Comparison of ENCODE assay signal across 21 cellular contexts in genomic region chr11:28139848-28140415, GRCh38. TPM values are rescaled to one million over a fixed set of nuclear protein-coding genes. Genes with fewer than 3 reads are reported as not detected.
DNase-seq lines count a peak whose midpoint lies in the region; ATAC-seq, FAIRE-seq and TF ChIP-seq lines count a peak whose summit lies in the region.
"Had no signal": no experiment of that assay in that cellular context is flagged by ENCODE, and none has a peak within 500 bp of the region (broad histone marks: within the 10 kb centered on the region; RNA-seq: fewer than 3 reads in every experiment).

No MANE protein-coding gene starts in this region.

- no peaks in the 10 kb centered on the region for H3K4me1 ChIP-seq in H9 (ENCODE audit: insufficient read depth, low read length)
- peaks cover 19% of the 10 kb centered on the region for H3K4me1 ChIP-seq in HUES6 (ENCODE audit: control insufficient read depth, insufficient read depth, low read length)
- no peaks in the 10 kb centered on the region for H3K4me1 ChIP-seq in K562 (replicated peaks in 1 of 2; ENCODE audit: control insufficient read depth in 2 of 2, insufficient read depth in 2 of 2, low read length in 2 of 2)
- peaks cover 19% of the 10 kb centered on the region for H3K4me1 ChIP-seq in iPS-18a (ENCODE audit: control insufficient read depth, low read depth, low read length)
- no peaks in the 10 kb centered on the region for H3K4me1 ChIP-seq in stomach

- no peak overlapping the region for H4K5ac ChIP-seq in H9 (ENCODE audit: insufficient read length, low read depth, low read length)

- no peaks in the 10 kb centered on the region for H3K79me1 ChIP-seq in H9 (ENCODE audit: insufficient read depth, low read depth, low read length, poor library complexity, severe bottlenecking)

- no peak overlapping the region for H3K56ac ChIP-seq in H9 (ENCODE audit: insufficient read length, low read depth, low read length)

- H3K4me3 Mint-ChIP-seq in H9 = 0 out of 5 replicates have a peak overlapping the region, but pooled peaks of 1 of the 2 experiments have one; percentile 14

- POLR2A ChIA-PET in K562 (lab: Yijun Ruan, JAX) = interaction anchor here (0.6 kb wide), 1 partner anchor 35 kb away, joined by 3 read pairs; no protein-coding TSS in a partner anchor

- DNase-seq in H9 (no peak), K562 (ENCODE audit: extremely low read depth in 1 of 4, low spot score in 3 of 4) (no peak), stomach (no peak), DMS153 treated with DMSO at 0.1 percent for 48 hours (lab: John Stamatoyannopoulos, UW; ENCODE audit: unreplicated experiment) (no peak), NCI-H748 (lab: John Stamatoyannopoulos, UW; ENCODE audit: unreplicated experiment) (no peak)
- DNase-seq: GF-D8, NCI-H1105, NCI-H146, NCI-H2029, NCI-H2227 treated with DMSO at 0.1 percent for 48 hours, NCI-H510A, NCI-H748 treated with DMSO at 0.1 percent for 48 hours, SIG-M5, SK-N-SH had no signal

- FAIRE-seq in K562 (lab: Jason Lieb, UNC) = no peak
- FAIRE-seq: A204.1, H54 had no signal

- TF ChIP-seq CTCF in H9 (conservative IDR thresholded peaks at IDR 0.05) (peak; percentile 32; the same call in 2 of the 3 replicates), K562 (IDR thresholded peaks at IDR 0.05 in 2 of 3, conservative IDR thresholded peaks at IDR 0.05 in 1 of 3; ENCODE audit: insufficient read depth in 2 of 3, low read depth in 1 of 3, low read length in 3 of 3) (no peak), stomach (IDR thresholded peaks at IDR 0.05) (no peak)

- intact Hi-C loops in K562 (cut with micrococcal nuclease) = loop anchor here (2.0 kb wide), 1 partner anchor 29 kb away; no protein-coding TSS in a partner anchor
- intact Hi-C loops in stomach (cut with DNase I; ENCODE audit: low total_unique reads) = no loop called here

- H2BK15ac ChIP-seq in H9 (ENCODE audit: low read depth, low read length) = no peak overlapping the region

- no peak overlapping the region for H2BK120ac ChIP-seq in H9 (ENCODE audit: low read depth, low read length, poor library complexity, severe bottlenecking)

- no peak overlapping the region for H3K9ac ChIP-seq in H9 (ENCODE audit: extremely low read depth, insufficient read length, low read length)
- H3K9ac ChIP-seq in HUES6 (ENCODE audit: low read length) = peak overlapping the region; percentile 72
- H3K9ac ChIP-seq in K562 (ENCODE audit: insufficient read depth in 1 of 2, low read depth in 2 of 2, low read length in 2 of 2) = no peak overlapping the region
- H3K9ac ChIP-seq in iPS-18a (ENCODE audit: low read length) = no peak overlapping the region
- H3K9ac ChIP-seq: KMS-11, SK-N-SH had no signal

- WGBS in H9 (ENCODE audit: extremely low coverage, insufficient read length, low lambda C conversion rate) = no CpG with 5 or more reads among the region's 5 CpGs
- WGBS in K562 (ENCODE audit: insufficient coverage, low coverage, missing lambda C conversion rate) = 90% methylated on average over 4 of the region's 5 CpGs
- 97 to 99% (median 98%) methylated on average over 5 of the region's 5 CpGs for WGBS in stomach, 5 donors

- no peak overlapping the region for H4K91ac ChIP-seq in H9 (ENCODE audit: insufficient read length, low read depth, low read length)

- peaks cover 27% of the 10 kb centered on the region for H3K36me3 ChIP-seq in HUES6 (ENCODE audit: control insufficient read depth, insufficient read depth, low read length)
- peaks cover 2% of the 10 kb centered on the region for H3K36me3 ChIP-seq in K562 (ENCODE audit: control insufficient read depth, insufficient read depth, low read length)
- peaks cover 6% of the 10 kb centered on the region for H3K36me3 ChIP-seq in iPS-18a (ENCODE audit: control insufficient read depth, low read depth, low read length)
- H3K36me3 ChIP-seq in stomach = peaks cover 0 to 45% (median 20%) of the 10 kb centered on the region in 4 donors

- H3K23me2 ChIP-seq in H9 (ENCODE audit: insufficient read length, low read depth, low read length, poor library complexity, severe bottlenecking) = no peaks in the 10 kb centered on the region

- no peak overlapping the region for H3K23ac ChIP-seq in H9 (ENCODE audit: insufficient read length, low read depth, low read length)

- in situ Hi-C loops in K562 (cut with MboI) = no loop called here

- peaks cover 55 to 62% of the 10 kb centered on the region in 2 experiments for H3K9me3 Mint-ChIP-seq in H9

- H3K27me3 Mint-ChIP-seq in H9 (ENCODE audit: low read depth) = no peaks in the 10 kb centered on the region; the same call in 1 of the 2 replicates

- H3K14ac ChIP-seq in H9 (ENCODE audit: insufficient read depth, low read length) = no peak overlapping the region

- no peak overlapping the region for H2AK5ac ChIP-seq in H9 (ENCODE audit: insufficient read length, low read length)

- no peak overlapping the region for H3T11ph ChIP-seq in H9 (ENCODE audit: low read length)

- H3K27me3 ChIP-seq in H9 (ENCODE audit: insufficient read depth, low read length) = no peaks in the 10 kb centered on the region
- no peaks in the 10 kb centered on the region for H3K27me3 ChIP-seq in HUES6 (ENCODE audit: control insufficient read depth, insufficient read depth, low read length)
- no peaks in the 10 kb centered on the region for H3K27me3 ChIP-seq in K562 (ENCODE audit: control insufficient read depth in 2 of 2, insufficient read depth in 2 of 2, low read length in 2 of 2)
- no peaks in the 10 kb centered on the region for H3K27me3 ChIP-seq in iPS-18a (ENCODE audit: control insufficient read depth, insufficient read depth, low read length)
- H3K27me3 ChIP-seq in stomach = no peaks in the 10 kb centered on the region

- peaks cover 36% of the 10 kb centered on the region for H3K9me3 ChIP-seq in H9 (ENCODE audit: control insufficient read depth, low read depth, low read length)
- peaks cover 50% of the 10 kb centered on the region for H3K9me3 ChIP-seq in HUES6 (ENCODE audit: control insufficient read depth, insufficient read depth, low read depth, low read length)
- H3K9me3 ChIP-seq in K562 (replicated peaks; ENCODE audit: control insufficient read depth, insufficient read depth, low read depth, low read length) = peaks cover 3% of the 10 kb centered on the region; the same call in 1 of the 2 replicates
- peaks cover 35% of the 10 kb centered on the region for H3K9me3 ChIP-seq in iPS-18a (ENCODE audit: control insufficient read depth, low read depth, low read length)
- peaks cover 13 to 32% (median 22%) of the 10 kb centered on the region in 4 donors for H3K9me3 ChIP-seq in stomach

- TF ChIP-seq POLR2A in K562 (conservative IDR thresholded peaks at IDR 0.05) (no peak), stomach (IDR thresholded peaks at IDR 0.05) (no peak)

- H3K27ac ChIP-seq in H9 (ENCODE audit: insufficient read length, low read depth, low read length) = no peak overlapping the region
- peak overlapping the region; percentile 90; the same call in 1 of the 2 replicates for H3K27ac ChIP-seq in HUES6 (ENCODE audit: low read depth, low read length)
- H3K27ac ChIP-seq in K562 (ENCODE audit: extremely low read depth, low read depth, low read length) = no peak overlapping the region
- peak overlapping the region; percentile 12 for H3K27ac ChIP-seq in iPS-18a (ENCODE audit: low read length)
- no peak overlapping the region for H3K27ac ChIP-seq in stomach
- H3K27ac ChIP-seq: C4-2B, KMS-11, RWPE1 had no signal

- no peak overlapping the region for H2BK12ac ChIP-seq in H9 (ENCODE audit: insufficient read length, low read depth, low read length)

- no peak for TF ChIP-seq EP300 in K562 (IDR thresholded peaks at IDR 0.05; ENCODE audit: low read length)
- TF ChIP-seq EP300 in stomach (IDR thresholded peaks at IDR 0.05) = no peak

- H3K4me3 ChIP-seq in HUES6 (ENCODE audit: low read depth, low read length) (peak overlapping the region; percentile 24; the same call in 1 of the 2 replicates), K562 (no peak overlapping the region), iPS-18a (ENCODE audit: low read length) (no peak overlapping the region), stomach (no peak overlapping the region)

- H3K79me2 ChIP-seq in H9 (ENCODE audit: insufficient read depth, low read length) (no peaks in the 10 kb centered on the region), K562 (ENCODE audit: control insufficient read depth, insufficient read depth, low read length) (no peaks in the 10 kb centered on the region)

- peak overlapping the region; percentile 77 to 89 (median 88); a peak in 5 of 7 replicates for H3K27ac Mint-ChIP-seq in H9

- no peak overlapping the region for H3K4ac ChIP-seq in H9 (ENCODE audit: low read depth, low read length)

- H2BK5ac ChIP-seq in H9 (ENCODE audit: insufficient read length, low read length) = no peak overlapping the region

- no peak overlapping the region for H4K8ac ChIP-seq in H9 (replicated peaks; ENCODE audit: insufficient read length, low read depth, low read length)

- BruUV-seq in K562 (replicated peaks; lab: Mats Ljungman, UMichigan) = no TSS peak

- H3K18ac ChIP-seq in H9 (ENCODE audit: insufficient read length, low read depth, low read length) = no peak overlapping the region

- H3K4me2 ChIP-seq in H9 (ENCODE audit: insufficient read depth, insufficient read length, low read length) (no peak overlapping the region), K562 (ENCODE audit: insufficient read depth, low read length) (no peak overlapping the region)
- H3K4me2 ChIP-seq: KMS-11, SK-N-SH had no signal

- no peaks in the 10 kb centered on the region for H3K9me1 ChIP-seq in K562 (ENCODE audit: control insufficient read depth, insufficient read depth, low read length)

- peak; percentile 75 for ATAC-seq in K562

- H3K4me1 Mint-ChIP-seq in H9 = peaks cover 15 to 34% of the 10 kb centered on the region in 2 experiments

- CTCF ChIA-PET in K562 (lab: Yijun Ruan, JAX; ENCODE audit: low intra/inter-chr PET ratio) = no interaction called here

- H2AFZ ChIP-seq in H9 (ENCODE audit: low read length) (no peak overlapping the region), K562 (ENCODE audit: low read depth, low read length) (no peak overlapping the region)

- no peaks in the 10 kb centered on the region for H4K20me1 ChIP-seq in H9 (ENCODE audit: control insufficient read depth, insufficient read depth, insufficient read length)
- H4K20me1 ChIP-seq in K562 (replicated peaks; ENCODE audit: control insufficient read depth, insufficient read depth, low read length) = no peaks in the 10 kb centered on the region

- H2BK20ac ChIP-seq in H9 (ENCODE audit: low read depth, low read length, poor library complexity, severe bottlenecking) = no peak overlapping the region

- no peak for TF ChIP-seq RAD21 in K562 (CRISPR knock-in tag; conservative IDR thresholded peaks at IDR 0.05 in 1 of 2, IDR thresholded peaks at IDR 0.05 in 1 of 2)

- H3K36me3 Mint-ChIP-seq in H9 (ENCODE audit: insufficient read depth in 1 of 3, low read depth in 3 of 3) = peaks cover 52 to 62% (median 53%) of the 10 kb centered on the region in 3 experiments

RNA-seq across cellular contexts. Expression of gene METTL15, which starts 31.7 kb away (rescaled TPM):
- total RNA-seq in H9 (2021) = 9.1 and 9.9 TPM in 2 replicates
- 32.0 and 54.2 TPM in 2 replicates for total RNA-seq in K562 (2011; cell fraction: chromatin; rRNA removed; ENCODE audit: low replicate concordance)
- 11.5 and 16.8 TPM in 2 replicates for total RNA-seq in K562 (2011; cell fraction: nucleolus; rRNA removed)
- 26.0 and 39.6 TPM in 2 replicates for total RNA-seq in K562 (2011; cell fraction: nucleoplasm; rRNA removed)
- total RNA-seq in K562 (2014; rRNA removed) = 10.4 and 10.7 TPM in 2 replicates
- total RNA-seq in K562 (2014; rRNA removed; fragmentation: Illumina TruSeq; extraction: Trizol) = 21.7 and 24.2 TPM in 2 replicates
- total RNA-seq in K562 (2015; rRNA removed; fragmentation: Illumina TruSeq; extraction: Trizol) = 15.9 and 16.1 TPM in 2 replicates
- 12.5 and 15.9 TPM in 2 replicates for total RNA-seq in K562 (2021)
- polyA plus RNA-seq in K562 (2011; rRNA removed) = 17.5 and 20.4 TPM in 2 replicates
- polyA plus RNA-seq in K562 (2011; cell fraction: cytosol; rRNA removed) = 6.8 and 11.1 TPM in 2 replicates
- polyA plus RNA-seq in K562 (2011; cell fraction: nucleus; rRNA removed) = 13.2 and 14.6 TPM in 2 replicates
- 8.5 and 8.6 TPM in 2 replicates for polyA plus RNA-seq in K562 (2012)
- polyA plus RNA-seq in K562 (2014; fragmentation: Illumina TruSeq; extraction: Trizol) = 10.1 and 12.1 TPM in 2 replicates
- polyA plus RNA-seq in K562 (2014; fragmentation: Nextera tagmentation; extraction: Ambion mirVana) = 10 to 100 TPM; 19.1 to 20.9 TPM
- 11.6 and 12.0 TPM in 2 replicates for polyA plus RNA-seq in K562 (2014; rRNA removed)
- polyA minus RNA-seq in K562 (2011; rRNA and poly(A)+ RNA removed) = 32.8 and 40.0 TPM in 2 replicates
- 10.6 and 13.9 TPM in 2 replicates for polyA minus RNA-seq in K562 (2011; cell fraction: cytosol; rRNA and poly(A)+ RNA removed)
- 36.2 and 64.3 TPM in 2 replicates for polyA minus RNA-seq in K562 (2011; cell fraction: nucleus; rRNA and poly(A)+ RNA removed)
- 10 to 100 TPM in 4 of 5 donors, under 1 TPM in 1; 0.58 to 21.7 (median 12.7) TPM for total RNA-seq in stomach
- 1 to 10 TPM; 3.1 to 4.7 (median 4.5) TPM for polyA plus RNA-seq in stomach

RNA-seq across cellular contexts. Expression of gene KIF18A, which starts 32.0 kb away (rescaled TPM):
- total RNA-seq in H9 (2021) (25.3 and 25.9 TPM in 2 replicates), K562 (2014; rRNA removed) (15.1 and 16.4 TPM in 2 replicates), K562 (2014; rRNA removed; fragmentation: Illumina TruSeq; extraction: Trizol) (36.1 and 42.6 TPM in 2 replicates), K562 (2015; rRNA removed; fragmentation: Illumina TruSeq; extraction: Trizol) (29.6 and 32.9 TPM in 2 replicates), K562 (2021) (22.1 and 22.5 TPM in 2 replicates), stomach (1 to 10 TPM in 3 of 5 donors, under 1 TPM in 2; 0.29 to 3.7 (median 2.3) TPM)
- total RNA-seq in K562 (2011; cell fraction: chromatin; rRNA removed; ENCODE audit: low replicate concordance) = 29.1 and 184 TPM in 2 replicates
- total RNA-seq in K562 (2011; cell fraction: nucleolus; rRNA removed) = 14.5 and 23.7 TPM in 2 replicates
- 44.7 and 45.4 TPM in 2 replicates for total RNA-seq in K562 (2011; cell fraction: nucleoplasm; rRNA removed)
- polyA plus RNA-seq in K562 (2011; rRNA removed) (22.0 and 24.4 TPM in 2 replicates), K562 (2014; fragmentation: Illumina TruSeq; extraction: Trizol) (24.1 and 27.0 TPM in 2 replicates), K562 (2014; fragmentation: Nextera tagmentation; extraction: Ambion mirVana) (10 to 100 TPM; 20.8 to 24.3 TPM), K562 (2014; rRNA removed) (17.3 TPM in 2 replicates), stomach (1 to 10 TPM in 1 of 3 donors, under 1 TPM in 2; 0.31 to 1.4 (median 0.75) TPM)
- 2.9 and 7.4 TPM in 2 replicates for polyA plus RNA-seq in K562 (2011; cell fraction: cytosol; rRNA removed)
- polyA plus RNA-seq in K562 (2011; cell fraction: nucleus; rRNA removed) = 14.0 and 23.7 TPM in 2 replicates
- polyA plus RNA-seq in K562 (2012) = 18.1 and 19.0 TPM in 2 replicates
- polyA minus RNA-seq in K562 (2011; rRNA and poly(A)+ RNA removed) = 66.0 and 74.0 TPM in 2 replicates
- 12.3 and 14.2 TPM in 2 replicates for polyA minus RNA-seq in K562 (2011; cell fraction: cytosol; rRNA and poly(A)+ RNA removed)
- polyA minus RNA-seq in K562 (2011; cell fraction: nucleus; rRNA and poly(A)+ RNA removed) = 73.2 and 125 TPM in 2 replicates

Comparison
In these comparisons a context has a peak if more than half of its experiments do, and no peak if none do; other contexts are left out.
1. H3K27ac ChIP-seq: peak in HUES6 (single experiment) and iPS-18a (single experiment); none in H9 (single experiment), K562 (single experiment) and stomach (0 of 5).